In genomic region chr1:29754608-29755375, GRCh38 we compare ENCODE assay signal across 16 cellular contexts.
DNase-seq lines count a peak whose midpoint lies in the region; ATAC-seq and TF ChIP-seq lines count a peak whose summit lies in the region.
"Had no signal": no experiment of that assay in that cellular context is flagged by ENCODE, and none has a peak within 500 bp of the region (broad histone marks: within the 10 kb centered on the region; RNA-seq: fewer than 3 reads in every experiment).

No MANE protein-coding gene starts in this region.

- no peak overlapping the region for H3K4me3 ChIP-seq in H7 (ENCODE audit: insufficient read depth, low read depth, low read length)
- no peak overlapping the region for H3K4me3 ChIP-seq in WERI-Rb-1 (ENCODE audit: low read depth, low read length)

- H3K27me3 ChIP-seq in H7 (ENCODE audit: control insufficient read depth, insufficient read depth, low read length) (no peaks in the 10 kb centered on the region; the same call in 1 of the 2 replicates), WERI-Rb-1 (ENCODE audit: insufficient read depth, low read depth, severe bottlenecking) (no peaks in the 10 kb centered on the region), layer of hippocampus (ENCODE audit: control insufficient read depth, insufficient read depth, low read length) (no peaks in the 10 kb centered on the region)
- H3K27me3 ChIP-seq: BE2C had no signal

- H3K36me3 ChIP-seq in H7 (replicated peaks; ENCODE audit: control insufficient read depth, insufficient read depth, low read length): no peaks in the 10 kb centered on the region
- no peaks in the 10 kb centered on the region for H3K36me3 ChIP-seq in WERI-Rb-1
- H3K36me3 ChIP-seq: BE2C had no signal

- no peaks in the 10 kb centered on the region for H3K9me3 ChIP-seq in WERI-Rb-1 (ENCODE audit: severe bottlenecking)
- H3K9me3 ChIP-seq: BE2C had no signal

- no peak for ATAC-seq in HG02840 (IDR thresholded peaks at IDR 0.05; ENCODE audit: low FRiP score, unreplicated experiment)
- ATAC-seq in GM21515 (IDR thresholded peaks at IDR 0.05; ENCODE audit: unreplicated experiment): no peak
- ATAC-seq in GM21528 (IDR thresholded peaks at IDR 0.05; ENCODE audit: low FRiP score, unreplicated experiment): no peak

- H3K27ac ChIP-seq in WERI-Rb-1: peak overlapping the region; percentile 77
- peak overlapping the region; percentile 46 for H3K27ac ChIP-seq in layer of hippocampus (ENCODE audit: low read depth, low read length)

- peak; percentile 5 for DNase-seq in H7
- DNase-seq in WERI-Rb-1: no peak
- peak; percentile 9 for DNase-seq in stimulated activated CD8-positive, alpha-beta memory T cell treated with anti-CD3 and anti-CD28 coated beads, Interleukin-4, amount 100 ng/mL, for 48 hours
- no peak for DNase-seq in DMS53 treated with DMSO at 0.1 percent for 48 hours (lab: John Stamatoyannopoulos, UW; ENCODE audit: unreplicated experiment)
- DNase-seq: CD4-positive, alpha-beta memory T cell; DND-41; GDM1; KG1; NCI-H187 treated with DMSO at 0.1 percent for 48 hours; NCI-H2171; SHP77 had no signal

- no peak for TF ChIP-seq CTCF in WERI-Rb-1 (IDR thresholded peaks at IDR 0.05; ENCODE audit: low read depth, low read length)

Comparison
In these comparisons a context has a peak if more than half of its experiments do, and no peak if none do; other contexts are left out.
1. DNase-seq: peak in H7 (single experiment) and stimulated activated CD8-positive, alpha-beta memory T cell treated with anti-CD3 and anti-CD28 coated beads, Interleukin-4, amount 100 ng/mL, for 48 hours (single experiment); none in WERI-Rb-1 (single experiment) and DMS53 treated with DMSO at 0.1 percent for 48 hours (single experiment).